In the genomic region with DNA sequence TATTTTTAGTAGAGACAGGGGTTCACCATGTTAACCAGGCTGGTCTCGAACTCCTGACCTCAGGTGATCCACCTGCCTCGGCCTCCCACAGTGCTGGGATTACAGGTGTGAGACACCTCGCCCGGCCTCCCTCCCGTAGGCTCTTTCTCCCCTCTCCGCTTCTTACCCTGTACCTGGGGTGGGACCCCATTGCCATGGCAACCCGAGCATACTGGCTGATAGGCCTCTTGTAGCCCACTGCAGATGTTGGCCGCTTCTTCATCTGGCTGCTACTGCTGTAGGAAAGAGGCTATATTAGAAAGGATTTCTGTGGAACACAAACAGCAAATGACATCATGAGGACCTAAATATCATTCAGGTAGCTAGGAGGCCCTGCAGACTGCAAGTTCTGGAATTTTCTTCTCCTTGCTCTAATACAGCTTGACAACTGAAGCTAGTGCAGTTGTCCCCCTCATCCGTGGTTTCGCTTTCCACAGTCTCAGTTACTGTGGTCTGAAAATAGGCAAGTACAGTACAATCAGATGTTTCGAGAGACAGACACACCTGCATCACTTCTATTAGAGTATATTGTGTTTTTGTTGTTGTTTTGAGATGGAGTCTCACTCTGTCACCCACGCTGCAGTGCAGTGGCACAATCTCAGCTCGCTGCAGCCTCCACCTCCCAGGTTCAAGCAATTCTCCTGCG, we compare ENCODE assay signal across 20 cellular contexts.
"Had no signal": no experiment of that assay in that cellular context is flagged by ENCODE, and none has a peak within 500 bp of the region (broad histone marks: within the 10 kb centered on the region; RNA-seq: fewer than 3 reads in every experiment).

No MANE protein-coding gene starts in this region.

- H3K4me2 ChIP-seq: SK-N-SH had no signal

- H3K9me3 ChIP-seq: SK-N-SH had no signal

- H3K9me3 Mint-ChIP-seq: IgD-negative memory B cell had no signal

- DNase-seq: KBM-7, NCI-H1092, NCI-H1105 treated with DMSO at 0.1 percent for 48 hours, NCI-H1417 treated with DMSO at 0.1 percent for 48 hours, NCI-H146, NCI-H1694 treated with DMSO at 0.1 percent for 48 hours, NCI-H1930, NCI-H2081, NCI-H2107, NCI-H2227 treated with DMSO at 0.1 percent for 48 hours, NCI-H524, NCI-H526 treated with DMSO at 0.1 percent for 48 hours, NCI-H748 treated with DMSO at 0.1 percent for 48 hours, SHP77, SK-N-SH had no signal

- H3K4me3 Mint-ChIP-seq: IgD-negative memory B cell had no signal

- H3K9ac ChIP-seq: SK-N-SH had no signal

- FAIRE-seq: HTR-8/SVneo, RCC 7860 had no signal

- H3K27ac Mint-ChIP-seq: IgD-negative memory B cell had no signal

- H3K27me3 Mint-ChIP-seq: IgD-negative memory B cell had no signal

- H3K27ac ChIP-seq: HL-60, RWPE1 had no signal
